ENCODE assay signal across 14 cellular contexts in the genomic region with DNA sequence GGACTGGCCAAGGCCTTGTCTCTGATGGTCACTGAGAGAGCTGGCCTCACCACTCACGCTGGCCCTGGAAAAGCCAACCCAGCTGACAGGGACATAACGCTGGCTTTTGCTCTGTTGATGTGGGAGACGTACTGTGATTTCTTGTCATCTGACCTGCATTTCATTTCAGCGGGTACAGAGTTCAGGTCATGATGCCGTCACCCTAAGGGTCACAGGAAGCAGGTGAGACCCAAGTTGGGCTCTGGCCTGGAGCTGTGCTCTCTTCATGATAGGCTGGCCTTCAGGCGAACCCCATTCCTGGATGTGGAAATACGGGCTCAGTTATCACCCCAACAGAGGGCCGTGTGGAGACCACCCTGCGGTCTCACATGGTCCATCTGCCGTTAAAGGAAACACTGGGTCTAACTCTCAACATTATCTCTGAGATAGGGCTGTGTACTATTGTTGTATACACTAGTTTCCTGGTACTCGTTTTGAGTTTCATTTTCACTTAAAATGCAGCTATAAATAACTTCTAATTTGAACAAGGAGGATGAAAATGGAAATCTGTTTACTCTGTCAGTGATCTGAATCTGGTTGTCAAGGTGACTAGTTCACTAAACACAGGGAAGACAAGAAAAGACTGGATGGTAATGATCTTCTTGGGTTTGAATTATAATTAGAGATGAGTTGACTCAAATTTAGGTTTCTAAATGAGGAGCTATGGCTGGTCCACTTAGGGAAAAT.
A peak's percentile ranks its signal among the peaks of the same experiment; 100 is the strongest.
DNase-seq lines count a peak whose midpoint lies in the region; ATAC-seq and TF ChIP-seq lines count a peak whose summit lies in the region.
"Had no signal": no experiment of that assay in that cellular context is flagged by ENCODE, and none has a peak within 500 bp of the region (broad histone marks: within the 10 kb centered on the region; RNA-seq: fewer than 3 reads in every experiment).

No MANE protein-coding gene starts in this region.

- no peak overlapping the region for H3K9ac ChIP-seq in endocrine pancreas (ENCODE audit: control insufficient read depth, insufficient read depth, low read length)

- H3K9me3 ChIP-seq in endocrine pancreas (ENCODE audit: control insufficient read depth, low read length) = no peaks in the 10 kb centered on the region
- H3K9me3 ChIP-seq in WERI-Rb-1 (ENCODE audit: severe bottlenecking) = no peaks in the 10 kb centered on the region
- H3K9me3 ChIP-seq: ovary had no signal

- no peak for TF ChIP-seq CTCF in WERI-Rb-1 (IDR thresholded peaks at IDR 0.05; ENCODE audit: low read depth, low read length)

- H3K4me3 ChIP-seq in endocrine pancreas (ENCODE audit: control insufficient read depth, insufficient read depth, low read length) (peak overlapping the region; percentile 62), WERI-Rb-1 (ENCODE audit: low read depth, low read length) (no peak overlapping the region)
- H3K4me3 ChIP-seq: hepatocyte, ovary had no signal

- peak; percentile 50 for ATAC-seq in GM19043 (IDR thresholded peaks at IDR 0.05; ENCODE audit: low read depth, unreplicated experiment)
- peak; percentile 69 for ATAC-seq in HG03135 (IDR thresholded peaks at IDR 0.05; ENCODE audit: unreplicated experiment)

- H3K4me1 ChIP-seq in endocrine pancreas (ENCODE audit: control insufficient read depth, insufficient read depth, low read length) = peaks cover 12% of the 10 kb centered on the region

- H3K27me3 ChIP-seq in endocrine pancreas (ENCODE audit: control insufficient read depth, insufficient read depth, low read length) = no peaks in the 10 kb centered on the region
- H3K27me3 ChIP-seq in WERI-Rb-1 (ENCODE audit: insufficient read depth, low read depth, severe bottlenecking) = no peaks in the 10 kb centered on the region
- H3K27me3 ChIP-seq: brain microvascular endothelial cell, hepatocyte, ovary had no signal

- DNase-seq in DMS53 treated with DMSO at 0.1 percent for 48 hours (lab: John Stamatoyannopoulos, UW; ENCODE audit: unreplicated experiment) (peak; percentile 27), cerebellum (ENCODE audit: low spot score) (no peak), WERI-Rb-1 (no peak), NCI-H2107 (lab: John Stamatoyannopoulos, UW) (no peak), dedifferentiated amniotic fluid mesenchymal stem cell (ENCODE audit: extremely low spot score) (no peak)
- DNase-seq: activated CD4-positive, alpha-beta T cell treated with anti-CD3 and anti-CD28 coated beads, Interleukin-2, amount 10 ng/mL, durations not matched to agents 7 days and 5 days; brain microvascular endothelial cell; mesendoderm; NCI-H1092 treated with DMSO at 0.1 percent for 48 hours; ovary had no signal

- H3K36me3 ChIP-seq in endocrine pancreas (ENCODE audit: control insufficient read depth, insufficient read depth, low read length) (peaks cover 5% of the 10 kb centered on the region), WERI-Rb-1 (peaks cover 33% of the 10 kb centered on the region)
- H3K36me3 ChIP-seq: ovary had no signal

- no peak overlapping the region for H3K27ac ChIP-seq in WERI-Rb-1
- H3K27ac ChIP-seq: brain microvascular endothelial cell, hepatocyte, ovary had no signal
